ENCODE assay signal across 1 cellular context in genomic region chr11:33867566-33867965, GRCh38.
TF ChIP-seq lines count a peak whose summit lies in the region.

No MANE protein-coding gene starts in this region.

TF ChIP-seq in GM12878, 131 proteins besides CTCF, POLR2A, EP300 and RAD21 (continued from another document):
- TF ChIP-seq ZNF687 (IDR thresholded peaks at IDR 0.05) (no peak), ZSCAN29 (IDR thresholded peaks at IDR 0.05) (no peak), CHD4 (IDR thresholded peaks at IDR 0.05) (no peak), ZNF592 (IDR thresholded peaks at IDR 0.05) (no peak), ATF2 (IDR thresholded peaks at IDR 0.05; ENCODE audit: low read length) (no peak), SMC3 (IDR thresholded peaks at IDR 0.05; ENCODE audit: borderline replicate concordance, low read length) (no peak), RUNX3 (IDR thresholded peaks at IDR 0.05; ENCODE audit: low read length) (no peak), STAT1 (conservative IDR thresholded peaks at IDR 0.05) (no peak), BHLHE40 (IDR thresholded peaks at IDR 0.05; ENCODE audit: borderline replicate concordance in 1 of 2, low read depth in 2 of 2, low read length in 1 of 2) (no peak), TBL1XR1 (IDR thresholded peaks at IDR 0.05; ENCODE audit: low read depth, low read length) (no peak), GABPA (IDR thresholded peaks at IDR 0.05; ENCODE audit: low read depth) (no peak), NFIC (IDR thresholded peaks at IDR 0.05; ENCODE audit: low read depth, low read length) (no peak), ZNF384 (IDR thresholded peaks at IDR 0.05; ENCODE audit: borderline replicate concordance, low read depth, low read length) (no peak), HSF1 (IDR thresholded peaks at IDR 0.05; ENCODE audit: low read depth, low read length) (no peak), CHD2 (IDR thresholded peaks at IDR 0.05; ENCODE audit: borderline replicate concordance, low read depth, low read length) (no peak), CREB1 (IDR thresholded peaks at IDR 0.05; ENCODE audit: low read depth) (no peak), CREM (IDR thresholded peaks at IDR 0.05; ENCODE audit: low read depth) (no peak)
